Comparison of ENCODE assay signal across 21 cellular contexts in the genomic region with DNA sequence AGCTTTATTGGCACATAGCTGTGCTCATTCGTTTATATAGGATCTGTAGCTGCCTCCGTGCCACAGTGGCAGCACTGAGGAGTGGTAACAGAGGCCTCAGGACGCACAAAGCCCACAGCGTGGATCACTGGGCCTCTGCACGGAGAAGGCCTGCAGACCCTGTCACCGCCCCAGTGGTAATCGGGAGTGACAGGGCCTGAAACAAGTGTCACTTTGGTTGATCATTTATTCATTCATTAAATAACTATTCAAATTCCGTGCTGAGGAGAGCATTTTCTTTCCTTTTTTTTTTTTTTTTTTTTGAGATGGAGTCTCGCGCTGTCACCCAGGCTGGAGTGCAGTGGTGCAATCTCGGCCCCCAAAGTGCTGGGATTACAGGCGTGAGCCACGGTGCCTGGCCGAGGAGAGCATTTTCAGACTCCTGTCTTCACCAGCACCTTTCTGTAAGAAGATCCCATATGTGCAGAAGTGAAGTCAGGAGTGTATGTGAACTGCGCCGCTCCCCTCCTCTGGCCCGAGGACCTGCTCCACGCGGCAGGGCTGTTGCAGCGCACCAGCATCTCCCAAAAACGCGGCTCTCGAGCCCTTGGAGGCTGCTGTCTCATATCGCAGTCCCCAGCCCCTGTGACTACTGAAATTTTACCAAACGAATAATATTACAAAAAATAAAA.
"Had no signal": no experiment of that assay in that cellular context is flagged by ENCODE, and none has a peak within 500 bp of the region (broad histone marks: within the 10 kb centered on the region; RNA-seq: fewer than 3 reads in every experiment).

No MANE protein-coding gene starts in this region.

- H3K27ac Mint-ChIP-seq: activated CD4-positive, alpha-beta memory T cell treated with anti-CD3 and anti-CD28 coated beads for 36 hours; activated CD4-positive, alpha-beta T cell treated with anti-CD3 and anti-CD28 coated beads, Interleukin-2, amount 10 ng/mL, durations not matched to agents 24 days and 14 days; activated T-helper 17 cell treated with anti-CD3 and anti-CD28 coated beads, Interleukin-2, amount 50 U/mL, for 72 hours; T-helper 1 cell treated with Interleukin-12 subunit alpha and Interleukin-12 subunit beta and Interleukin-4 antibody, amounts not matched to agents 30 μg/mL and 1 μg/mL, for 36 hours had no signal

- H3K9me3 Mint-ChIP-seq: activated CD4-positive, alpha-beta memory T cell treated with anti-CD3 and anti-CD28 coated beads for 36 hours; activated CD4-positive, alpha-beta T cell treated with anti-CD3 and anti-CD28 coated beads, Interleukin-2, amount 10 ng/mL, durations not matched to agents 24 days and 14 days; activated naive CD4-positive, alpha-beta T cell treated with anti-CD3 and anti-CD28 coated beads, Interleukin-2, amount 50 U/mL, for 72 hours; activated T-helper 17 cell treated with anti-CD3 and anti-CD28 coated beads, Interleukin-2, amount 50 U/mL, for 72 hours; naive B cell; T-helper 1 cell treated with Interleukin-12 subunit alpha and Interleukin-12 subunit beta and Interleukin-4 antibody, amounts not matched to agents 30 μg/mL and 1 μg/mL, for 36 hours; type B pancreatic cell had no signal

- H3K36me3 Mint-ChIP-seq: activated naive CD4-positive, alpha-beta T cell treated with anti-CD3 and anti-CD28 coated beads, Interleukin-2, amount 50 U/mL, for 72 hours had no signal

- H3K4me1 Mint-ChIP-seq: activated CD4-positive, alpha-beta T cell treated with anti-CD3 and anti-CD28 coated beads, Interleukin-2, amount 10 ng/mL, durations not matched to agents 24 days and 14 days; activated T-helper 17 cell treated with anti-CD3 and anti-CD28 coated beads, Interleukin-2, amount 50 U/mL, for 72 hours had no signal

- H3K4me3 Mint-ChIP-seq: activated CD4-positive, alpha-beta memory T cell treated with anti-CD3 and anti-CD28 coated beads for 36 hours; activated CD4-positive, alpha-beta T cell treated with anti-CD3 and anti-CD28 coated beads, Interleukin-2, amount 10 ng/mL, durations not matched to agents 24 days and 14 days; activated T-helper 17 cell treated with anti-CD3 and anti-CD28 coated beads, Interleukin-2, amount 50 U/mL, for 72 hours; T-helper 1 cell treated with Interleukin-12 subunit alpha and Interleukin-12 subunit beta and Interleukin-4 antibody, amounts not matched to agents 30 μg/mL and 1 μg/mL, for 36 hours; type B pancreatic cell had no signal

- H3K27me3 ChIP-seq: colonic mucosa, left lung, uterus had no signal

- H3K4me3 ChIP-seq: colonic mucosa, left lung, lower lobe of right lung, smooth muscle cell, uterus had no signal

- H3K27ac ChIP-seq: colonic mucosa, left lung, lower lobe of right lung, uterus, VCaP had no signal

- ATAC-seq: activated naive CD4-positive, alpha-beta T cell treated with anti-CD3 and anti-CD28 coated beads, Interleukin-2, amount 50 U/mL, for 72 hours; activated T-helper 17 cell treated with anti-CD3 and anti-CD28 coated beads, Interleukin-2, amount 50 U/mL, for 72 hours; left lung; lower lobe of right lung; stimulated activated naive CD8-positive, alpha-beta T cell treated with anti-CD3 and anti-CD28 coated beads, Interleukin-15, Interleukin-2, amounts not matched to agents 100 U/mL and 50 U/mL, for 24 hours had no signal

- H3K27me3 Mint-ChIP-seq: activated CD4-positive, alpha-beta memory T cell treated with anti-CD3 and anti-CD28 coated beads for 36 hours; activated CD4-positive, alpha-beta T cell treated with anti-CD3 and anti-CD28 coated beads, Interleukin-2, amount 10 ng/mL, durations not matched to agents 24 days and 14 days; activated T-helper 17 cell treated with anti-CD3 and anti-CD28 coated beads, Interleukin-2, amount 50 U/mL, for 72 hours; naive B cell; type B pancreatic cell had no signal

- DNase-seq: activated CD4-positive, alpha-beta memory T cell treated with anti-CD3 and anti-CD28 coated beads for 36 hours; activated CD4-positive, alpha-beta T cell treated with anti-CD3 and anti-CD28 coated beads, Interleukin-2, amount 10 ng/mL, durations not matched to agents 24 days and 14 days; activated CD8-positive, alpha-beta memory T cell treated with anti-CD3 and anti-CD28 coated beads, Interleukin-2, amount 50 U/mL, for 4 hours; activated naive CD4-positive, alpha-beta T cell; activated T-cell treated with anti-CD3 and anti-CD28 coated beads, Interleukin-2, amount 50 U/mL, for 1 hour; colonic mucosa; effector memory CD4-positive, alpha-beta T cell; left lung; lower lobe of right lung; naive B cell; occipital lobe; stimulated activated naive CD8-positive, alpha-beta T cell treated with anti-CD3 and anti-CD28 coated beads, Interleukin-15, Interleukin-2, amounts not matched to agents 100 U/mL and 50 U/mL, for 24 hours; SW 1271; T-helper 9 cell; uterus had no signal
